Comparison of ENCODE assay signal across 17 cellular contexts in the genomic region with DNA sequence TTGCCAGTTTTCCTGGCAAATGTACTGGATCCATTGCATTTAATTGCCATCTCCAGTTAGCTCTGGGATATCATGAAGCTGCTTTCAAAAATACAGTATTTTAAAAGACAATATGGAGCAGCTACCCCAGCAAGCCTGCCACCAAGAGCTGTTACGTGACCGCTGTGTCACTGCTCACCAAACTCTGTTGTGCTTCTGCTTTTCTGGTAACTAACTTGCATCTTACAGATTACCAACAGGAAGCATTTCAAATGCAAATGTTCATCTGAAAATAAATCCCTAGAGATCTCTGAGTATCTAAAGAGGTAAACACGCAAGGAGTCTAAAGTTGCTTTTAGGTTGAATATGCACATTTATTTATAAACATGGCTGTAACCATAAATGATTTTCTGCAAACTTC.
A peak's percentile ranks its signal among the peaks of the same experiment; 100 is the strongest.
DNase-seq lines count a peak whose midpoint lies in the region; ATAC-seq, FAIRE-seq and TF ChIP-seq lines count a peak whose summit lies in the region.
"Had no signal": no experiment of that assay in that cellular context is flagged by ENCODE, and none has a peak within 500 bp of the region (broad histone marks: within the 10 kb centered on the region; RNA-seq: fewer than 3 reads in every experiment).

No MANE protein-coding gene starts in this region.

- no peaks in the 10 kb centered on the region for H3K9me3 Mint-ChIP-seq in activated CD8-positive, alpha-beta T cell treated with anti-CD3 and anti-CD28 coated beads for 36 hours
- peaks cover 12% of the 10 kb centered on the region for H3K9me3 Mint-ChIP-seq in activated T-helper 17 cell treated with anti-CD3 and anti-CD28 coated beads, Interleukin-2, amount 50 U/mL, for 72 hours
- H3K9me3 Mint-ChIP-seq: activated CD4-positive, alpha-beta T cell treated with anti-CD3 and anti-CD28 coated beads, Interleukin-2, amount 10 ng/mL, durations not matched to agents 24 days and 14 days had no signal

- CTCF ChIA-PET in GM12878 (lab: Yijun Ruan, JAX), result no interaction called here
- CTCF ChIA-PET in activated CD8-positive, alpha-beta T cell treated with anti-CD3 and anti-CD28 coated beads for 36 hours (lab: Charles Lee), result no interaction called here

- POLR2A ChIA-PET in GM12878 (lab: Charles Lee), result no interaction called here
- POLR2A ChIA-PET in activated CD8-positive, alpha-beta T cell treated with anti-CD3 and anti-CD28 coated beads for 36 hours (lab: Charles Lee), result no interaction called here

- H3K4me1 ChIP-seq in GM12878 (ENCODE audit: control insufficient read depth, insufficient read depth, low read length), result 0 out of 2 replicates have a peak, but pooled peaks cover 4% of the 10 kb centered on the region

- SMC1A ChIA-PET in GM12878 (lab: Charles Lee; ENCODE audit: uncharacterized antibody, unreplicated experiment), result no interaction called here

- WGBS in GM12878 (ENCODE audit: insufficient coverage, insufficient replicate concordance, low lambda C conversion rate, missing lambda C conversion rate), result 6% methylated on average over 3 of the region's 3 CpGs

- no peak overlapping the region for H3K4me3 Mint-ChIP-seq in activated CD8-positive, alpha-beta T cell treated with anti-CD3 and anti-CD28 coated beads for 36 hours
- no peak overlapping the region for H3K4me3 Mint-ChIP-seq in activated T-helper 17 cell treated with anti-CD3 and anti-CD28 coated beads, Interleukin-2, amount 50 U/mL, for 72 hours
- H3K4me3 Mint-ChIP-seq: activated CD4-positive, alpha-beta T cell treated with anti-CD3 and anti-CD28 coated beads, Interleukin-2, amount 10 ng/mL, durations not matched to agents 24 days and 14 days; activated naive CD8-positive, alpha-beta T cell; stimulated activated naive CD8-positive, alpha-beta T cell treated with anti-CD3 and anti-CD28 coated beads, Interleukin-15, Interleukin-2, amounts not matched to agents 100 ng/mL and 50 ng/mL, for 24 hours had no signal

- in situ Hi-C loops in GM12878 (cut with MboI), result no loop called here

- ATAC-seq in GM18867 (IDR thresholded peaks at IDR 0.05; ENCODE audit: unreplicated experiment) (peak; percentile 96), GM21619 (IDR thresholded peaks at IDR 0.05; ENCODE audit: unreplicated experiment) (peak; percentile 91), HG03135 (IDR thresholded peaks at IDR 0.05; ENCODE audit: unreplicated experiment) (peak; percentile 93), GM12878 (no peak)
- ATAC-seq in activated CD8-positive, alpha-beta T cell treated with anti-CD3 and anti-CD28 coated beads for 36 hours, result no peak
- ATAC-seq in activated T-helper 17 cell treated with anti-CD3 and anti-CD28 coated beads, Interleukin-2, amount 50 U/mL, for 72 hours (replicated peaks), result no peak
- ATAC-seq: gastroesophageal sphincter, left colon, SK-N-SH treated with all-trans-retinoic acid at 6 μM for 48 hours had no signal

- FAIRE-seq in GM12878 (lab: Jason Lieb, UNC), result no peak

- no peaks in the 10 kb centered on the region for H3K9me3 ChIP-seq in GM12878 (replicated peaks; ENCODE audit: control insufficient read depth, insufficient read depth, low read length)
- H3K9me3 ChIP-seq: gastroesophageal sphincter had no signal

- no peak for TF ChIP-seq RAD21 in GM12878 (IDR thresholded peaks at IDR 0.05; ENCODE audit: insufficient read depth, low read depth, low read length)

- no peak overlapping the region for H3K4me3 ChIP-seq in GM12878
- H3K4me3 ChIP-seq: gastroesophageal sphincter had no signal

- peak overlapping the region; percentile 45 for H2AFZ ChIP-seq in GM12878 (ENCODE audit: control insufficient read depth, low read depth, low read length)

- no peak for TF ChIP-seq CTCF in GM12878 (IDR thresholded peaks at IDR 0.05 in 2 of 3, conservative IDR thresholded peaks at IDR 0.05 in 1 of 3; ENCODE audit: control insufficient read depth in 2 of 3, extremely low read depth in 1 of 3, insufficient read depth in 1 of 3, low read depth in 3 of 3, low read length in 3 of 3)
- TF ChIP-seq CTCF in activated CD8-positive, alpha-beta T cell treated with anti-CD3 and anti-CD28 coated beads for 36 hours (IDR thresholded peaks at IDR 0.05), result no peak

- no peak for TF ChIP-seq EP300 in GM12878 (IDR thresholded peaks at IDR 0.05; ENCODE audit: borderline replicate concordance in 1 of 2, control insufficient read depth in 1 of 2, low read depth in 2 of 2, low read length in 2 of 2)

- peak overlapping the region; percentile 9; the same call in 1 of the 2 replicates for H3K4me2 ChIP-seq in GM12878 (ENCODE audit: control insufficient read depth, insufficient read depth)

- no peaks in the 10 kb centered on the region for H3K27me3 Mint-ChIP-seq in activated CD8-positive, alpha-beta T cell treated with anti-CD3 and anti-CD28 coated beads for 36 hours
- no peaks in the 10 kb centered on the region for H3K27me3 Mint-ChIP-seq in activated T-helper 17 cell treated with anti-CD3 and anti-CD28 coated beads, Interleukin-2, amount 50 U/mL, for 72 hours
- H3K27me3 Mint-ChIP-seq: activated CD4-positive, alpha-beta T cell treated with anti-CD3 and anti-CD28 coated beads, Interleukin-2, amount 10 ng/mL, durations not matched to agents 24 days and 14 days; activated naive CD8-positive, alpha-beta T cell had no signal

- H3K4me1 Mint-ChIP-seq in activated CD8-positive, alpha-beta T cell treated with anti-CD3 and anti-CD28 coated beads for 36 hours (ENCODE audit: low read depth), result no peaks in the 10 kb centered on the region
- H3K4me1 Mint-ChIP-seq in activated T-helper 17 cell treated with anti-CD3 and anti-CD28 coated beads, Interleukin-2, amount 50 U/mL, for 72 hours, result no peaks in the 10 kb centered on the region
- H3K4me1 Mint-ChIP-seq: activated CD4-positive, alpha-beta T cell treated with anti-CD3 and anti-CD28 coated beads, Interleukin-2, amount 10 ng/mL, durations not matched to agents 24 days and 14 days had no signal

- H3K27ac ChIP-seq in GM12878 (ENCODE audit: control insufficient read depth, insufficient read depth), result no peak overlapping the region
- H3K27ac ChIP-seq: gastroesophageal sphincter had no signal

- no peak overlapping the region for H3K9ac ChIP-seq in GM12878 (ENCODE audit: control insufficient read depth, insufficient read depth, low read length)

- RAD21 ChIA-PET in GM12878 (lab: Charles Lee; ENCODE audit: unreplicated experiment), result no interaction called here

- TF ChIP-seq POLR2A in GM12878 (IDR thresholded peaks at IDR 0.05; ENCODE audit: low read depth, low read length), result no peak

- no peaks in the 10 kb centered on the region for H4K20me1 ChIP-seq in GM12878 (ENCODE audit: control insufficient read depth, insufficient read depth)

- no TSS peak for BruUV-seq in GM12878 (replicated peaks; lab: Mats Ljungman, UMichigan)

- DNase-seq in GM12878 (ENCODE audit: low read depth, low spot score) (peak; percentile 27), NCI-H2171 treated with DMSO at 0.1 percent for 48 hours (lab: John Stamatoyannopoulos, UW) (no peak)
- no peak for DNase-seq in activated CD8-positive, alpha-beta T cell treated with anti-CD3 and anti-CD28 coated beads for 36 hours
- DNase-seq in activated CD4-positive, CD25-positive, alpha-beta regulatory T cell (lab: John Stamatoyannopoulos, UW), result no peak
- DNase-seq: activated CD4-positive, alpha-beta T cell treated with anti-CD3 and anti-CD28 coated beads, Interleukin-2, amount 10 ng/mL, durations not matched to agents 24 days and 14 days; cortex of kidney; left colon; NCI-H526; nucleus accumbens had no signal

- H3K27ac Mint-ChIP-seq in activated CD8-positive, alpha-beta T cell treated with anti-CD3 and anti-CD28 coated beads for 36 hours, result no peak overlapping the region
- no peak overlapping the region for H3K27ac Mint-ChIP-seq in activated T-helper 17 cell treated with anti-CD3 and anti-CD28 coated beads, Interleukin-2, amount 50 U/mL, for 72 hours
- H3K27ac Mint-ChIP-seq: activated CD4-positive, alpha-beta T cell treated with anti-CD3 and anti-CD28 coated beads, Interleukin-2, amount 10 ng/mL, durations not matched to agents 24 days and 14 days; activated naive CD8-positive, alpha-beta T cell; stimulated activated naive CD8-positive, alpha-beta T cell treated with anti-CD3 and anti-CD28 coated beads, Interleukin-15, Interleukin-2, amounts not matched to agents 100 ng/mL and 50 ng/mL, for 24 hours had no signal

- intact Hi-C loops in GM12878 (cut with micrococcal nuclease; ENCODE audit: unreplicated experiment), result no loop called here
- intact Hi-C loops in activated CD8-positive, alpha-beta T cell treated with anti-CD3 and anti-CD28 coated beads for 36 hours (cut with micrococcal nuclease), result no loop called here

- no peaks in the 10 kb centered on the region for H3K79me2 ChIP-seq in GM12878 (ENCODE audit: control insufficient read depth, insufficient read depth, low read length)

- H3K36me3 Mint-ChIP-seq in activated CD8-positive, alpha-beta T cell treated with anti-CD3 and anti-CD28 coated beads for 36 hours (ENCODE audit: low read depth), result no peaks in the 10 kb centered on the region
- H3K36me3 Mint-ChIP-seq in activated T-helper 17 cell treated with anti-CD3 and anti-CD28 coated beads, Interleukin-2, amount 50 U/mL, for 72 hours (ENCODE audit: low read depth), result no peaks in the 10 kb centered on the region
- H3K36me3 Mint-ChIP-seq: activated naive CD8-positive, alpha-beta T cell had no signal

- no peaks in the 10 kb centered on the region for H3K27me3 ChIP-seq in GM12878 (replicated peaks in 1 of 2; ENCODE audit: control insufficient read depth in 2 of 2, insufficient read depth in 2 of 2, low read length in 1 of 2)
- H3K27me3 ChIP-seq: gastroesophageal sphincter had no signal

- H3K36me3 ChIP-seq in GM12878 (ENCODE audit: control insufficient read depth in 2 of 2, insufficient read depth in 2 of 2, low read length in 1 of 2), result no peaks in the 10 kb centered on the region
- H3K36me3 ChIP-seq: gastroesophageal sphincter had no signal

TF ChIP-seq in GM12878, 131 proteins besides CTCF, POLR2A, EP300 and RAD21:
- TF ChIP-seq, protein P1, sequence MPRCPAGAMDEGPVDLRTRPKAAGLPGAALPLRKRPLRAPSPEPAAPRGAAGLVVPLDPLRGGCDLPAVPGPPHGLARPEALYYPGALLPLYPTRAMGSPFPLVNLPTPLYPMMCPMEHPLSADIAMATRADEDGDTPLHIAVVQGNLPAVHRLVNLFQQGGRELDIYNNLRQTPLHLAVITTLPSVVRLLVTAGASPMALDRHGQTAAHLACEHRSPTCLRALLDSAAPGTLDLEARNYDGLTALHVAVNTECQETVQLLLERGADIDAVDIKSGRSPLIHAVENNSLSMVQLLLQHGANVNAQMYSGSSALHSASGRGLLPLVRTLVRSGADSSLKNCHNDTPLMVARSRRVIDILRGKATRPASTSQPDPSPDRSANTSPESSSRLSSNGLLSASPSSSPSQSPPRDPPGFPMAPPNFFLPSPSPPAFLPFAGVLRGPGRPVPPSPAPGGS (IDR thresholded peaks at IDR 0.05; ENCODE audit: borderline replicate concordance, insufficient read depth, low read depth, low read length, poor library complexity, severe bottlenecking), result no peak
- 0 out of 2 replicates have a peak, but pooled peaks have one; percentile 38 for TF ChIP-seq CREB1 (IDR thresholded peaks at IDR 0.05; ENCODE audit: low read depth)

Comparison
In these comparisons a context has a peak if more than half of its experiments do, and no peak if none do; other contexts are left out.
1. ATAC-seq: peak in GM18867 (single experiment), GM21619 (single experiment) and HG03135 (single experiment); none in GM12878 (single experiment), activated CD8-positive, alpha-beta T cell treated with anti-CD3 and anti-CD28 coated beads for 36 hours (single experiment) and activated T-helper 17 cell treated with anti-CD3 and anti-CD28 coated beads, Interleukin-2, amount 50 U/mL, for 72 hours (single experiment).